ENCODE assay signal across 20 cellular contexts in genomic region chr20:15075586-15075985, GRCh38.
DNase-seq lines count a peak whose midpoint lies in the region; ATAC-seq, FAIRE-seq and TF ChIP-seq lines count a peak whose summit lies in the region.
"Had no signal": no experiment of that assay in that cellular context is flagged by ENCODE, and none has a peak within 500 bp of the region (broad histone marks: within the 10 kb centered on the region; RNA-seq: fewer than 3 reads in every experiment).

No MANE protein-coding gene starts in this region.

- H3K4me2 ChIP-seq in HepG2 (ENCODE audit: low read depth, low read length) (no peak overlapping the region), PC-3 (ENCODE audit: low read length) (no peak overlapping the region), neural progenitor cell (peak overlapping the region; percentile 40)

- POLR2A ChIA-PET in HepG2 (lab: Yijun Ruan, JAX) (no interaction called here), PC-3 (lab: Charles Lee; ENCODE audit: unreplicated experiment) (no interaction called here)

- TF ChIP-seq RAD21 in HepG2 (CRISPR knock-in tag; IDR thresholded peaks at IDR 0.05), result no peak

- intact Hi-C loops in HepG2 (cut with micrococcal nuclease; ENCODE audit: unreplicated experiment) (no loop called here), right lobe of liver (cut with DNase I) (no loop called here), PC-3 (cut with micrococcal nuclease) (no loop called here)

- CTCF ChIA-PET in HepG2 (lab: Yijun Ruan, JAX; ENCODE audit: low intra/inter-chr PET ratio, low total read pairs) (no interaction called here), PC-3 (lab: Charles Lee) (no interaction called here)

- BruUV-seq in HepG2 (replicated peaks; lab: Mats Ljungman, UMichigan), result no TSS peak
- no TSS peak for BruUV-seq in PC-3 (replicated peaks; lab: Mats Ljungman, UMichigan)

- H4K20me1 ChIP-seq in HepG2 (ENCODE audit: insufficient read depth, low read length) (no peaks in the 10 kb centered on the region), PC-3 (ENCODE audit: low read length) (no peaks in the 10 kb centered on the region), neural progenitor cell (ENCODE audit: low read depth) (no peaks in the 10 kb centered on the region)

- H3K4me1 ChIP-seq in HepG2 (ENCODE audit: insufficient read depth, low read length) (no peaks in the 10 kb centered on the region), right lobe of liver (no peaks in the 10 kb centered on the region), PC-3 (ENCODE audit: insufficient read depth, low read length) (no peaks in the 10 kb centered on the region), neural progenitor cell (peaks cover 43% of the 10 kb centered on the region), upper lobe of left lung (no peaks in the 10 kb centered on the region)

- H2AFZ ChIP-seq in HepG2 (ENCODE audit: low read length) (peak overlapping the region; percentile 25), PC-3 (ENCODE audit: low read length) (peak overlapping the region; percentile 31; the same call in 1 of the 2 replicates), neural progenitor cell (replicated peaks) (peak overlapping the region; percentile 48)

- WGBS in HepG2 (ENCODE audit: low lambda C conversion rate), result 55% methylated on average over 3 of the region's 3 CpGs
- 75% methylated on average over 3 of the region's 3 CpGs for WGBS in right lobe of liver (ENCODE audit: insufficient coverage, low coverage, low lambda C conversion rate, missing lambda C conversion rate)
- 80 to 86% methylated on average over 3 of the region's 3 CpGs for WGBS in upper lobe of left lung, 2 donors

- H3K4me1 Mint-ChIP-seq in neural progenitor cell, result peaks cover 16% of the 10 kb centered on the region
- H3K4me1 Mint-ChIP-seq: CD4-positive, CD25-positive, alpha-beta regulatory T cell; CD8-positive, alpha-beta memory T cell had no signal

- H3K27ac Mint-ChIP-seq in neural progenitor cell, result peak overlapping the region; percentile 16
- H3K27ac Mint-ChIP-seq: CD4-positive, CD25-positive, alpha-beta regulatory T cell; CD8-positive, alpha-beta memory T cell; HFFc6 had no signal

- H3K9me3 ChIP-seq in HepG2 (ENCODE audit: low read length) (no peaks in the 10 kb centered on the region), right lobe of liver (no peaks in the 10 kb centered on the region), PC-3 (ENCODE audit: low read length) (no peaks in the 10 kb centered on the region), neural progenitor cell (ENCODE audit: low read depth) (no peaks in the 10 kb centered on the region), upper lobe of left lung (no peaks in the 10 kb centered on the region)

- H3K79me2 ChIP-seq in HepG2 (ENCODE audit: insufficient read depth, low read length) (no peaks in the 10 kb centered on the region), PC-3 (ENCODE audit: low read length) (no peaks in the 10 kb centered on the region), neural progenitor cell (ENCODE audit: low read depth) (no peaks in the 10 kb centered on the region)

- no peak for TF ChIP-seq CTCF in HepG2 (CRISPR knock-in tag; IDR thresholded peaks at IDR 0.05)
- no peak for TF ChIP-seq CTCF in right lobe of liver (IDR thresholded peaks at IDR 0.05)
- no peak for TF ChIP-seq CTCF in PC-3 (conservative IDR thresholded peaks at IDR 0.05; ENCODE audit: low read depth, low read length)
- TF ChIP-seq CTCF in neural progenitor cell (IDR thresholded peaks at IDR 0.05), result no peak
- TF ChIP-seq CTCF in upper lobe of left lung (IDR thresholded peaks at IDR 0.05), result no peak

- in situ Hi-C loops in HepG2 (cut with HindIII; ENCODE audit: extremely low pct_ligation_motif_present, low pct_unique_long_range_greater_than_20kb), result no loop called here

- H3F3A ChIP-seq in PC-3 (ENCODE audit: low read length, unreplicated experiment) (no peaks in the 10 kb centered on the region), neural progenitor cell (ENCODE audit: low read depth) (no peaks in the 10 kb centered on the region)

- H3K36me3 ChIP-seq in HepG2 (replicated peaks in 1 of 2; ENCODE audit: control insufficient read depth in 1 of 2, insufficient read depth in 2 of 2, low read length in 2 of 2) (no peaks in the 10 kb centered on the region), right lobe of liver (no peaks in the 10 kb centered on the region), PC-3 (ENCODE audit: low read depth, low read length) (no peaks in the 10 kb centered on the region), neural progenitor cell (no peaks in the 10 kb centered on the region), upper lobe of left lung (no peaks in the 10 kb centered on the region)

- H3K9me3 Mint-ChIP-seq in neural progenitor cell, result no peaks in the 10 kb centered on the region

- TF ChIP-seq POLR2A in HepG2 (IDR thresholded peaks at IDR 0.05; ENCODE audit: insufficient read depth in 1 of 2, low read depth in 2 of 2, low read length in 2 of 2), result no peak
- no peak for TF ChIP-seq POLR2A in right lobe of liver (IDR thresholded peaks at IDR 0.05)
- no peak for TF ChIP-seq POLR2A in upper lobe of left lung (IDR thresholded peaks at IDR 0.05)

- H3K27me3 Mint-ChIP-seq in neural progenitor cell (ENCODE audit: insufficient read depth, low read depth), result no peaks in the 10 kb centered on the region
- H3K27me3 Mint-ChIP-seq: CD4-positive, CD25-positive, alpha-beta regulatory T cell had no signal

- H3K9me2 ChIP-seq in PC-3 (replicated peaks; ENCODE audit: low read length), result no peaks in the 10 kb centered on the region

- H3K9ac ChIP-seq in HepG2 (ENCODE audit: insufficient read depth, low read depth, low read length), result no peak overlapping the region
- no peak overlapping the region for H3K9ac ChIP-seq in PC-3 (ENCODE audit: low read length)
- H3K9ac ChIP-seq in neural progenitor cell, result no peak overlapping the region

- ATAC-seq in HepG2, result no peak
- no peak for ATAC-seq in right lobe of liver
- ATAC-seq in PC-3, result no peak
- no peak for ATAC-seq in upper lobe of left lung (ENCODE audit: low FRiP score in 2 of 2)
- ATAC-seq in HG02798 (IDR thresholded peaks at IDR 0.05; ENCODE audit: poor library complexity, unreplicated experiment), result no peak
- ATAC-seq: GM12878, HCT116 had no signal

- H3K4me3 Mint-ChIP-seq in neural progenitor cell, result no peak overlapping the region
- H3K4me3 Mint-ChIP-seq: CD4-positive, CD25-positive, alpha-beta regulatory T cell; CD8-positive, alpha-beta memory T cell; HFFc6 had no signal

- DNase-seq in HepG2 (ENCODE audit: low spot score) (no peak), right lobe of liver (no peak), PC-3 (no peak), neural progenitor cell (ENCODE audit: low spot score) (peak; percentile 53), upper lobe of left lung (no peak), RCC 7860 (ENCODE audit: low spot score) (no peak)
- DNase-seq: 8988T; C1 segment of cervical spinal cord; CD4-positive, CD25-positive, alpha-beta regulatory T cell; CD8-positive, alpha-beta memory T cell; COR-L47; DMS 273 treated with DMSO at 0.1 percent for 48 hours; DMS53; DND-41; EL; HFFc6 had no signal

- no peak for FAIRE-seq in HepG2 (lab: Jason Lieb, UNC)
- FAIRE-seq in RCC 7860 (lab: Jason Lieb, UNC), result no peak
- FAIRE-seq: GM12878, H54 had no signal

- no peak overlapping the region for H3K27ac ChIP-seq in HepG2 (ENCODE audit: extremely low read length, insufficient read depth, low read length)
- no peak overlapping the region for H3K27ac ChIP-seq in right lobe of liver
- no peak overlapping the region for H3K27ac ChIP-seq in PC-3 (ENCODE audit: low read length)
- no peak overlapping the region for H3K27ac ChIP-seq in neural progenitor cell
- H3K27ac ChIP-seq in upper lobe of left lung, result no peak overlapping the region

- H3K36me3 Mint-ChIP-seq in neural progenitor cell, result no peaks in the 10 kb centered on the region
- H3K36me3 Mint-ChIP-seq: CD4-positive, CD25-positive, alpha-beta regulatory T cell; CD8-positive, alpha-beta memory T cell had no signal

- no peaks in the 10 kb centered on the region for H3K27me3 ChIP-seq in HepG2 (ENCODE audit: control insufficient read depth in 1 of 2, insufficient read depth in 2 of 2, low read length in 2 of 2)
- no peaks in the 10 kb centered on the region for H3K27me3 ChIP-seq in right lobe of liver
- no peaks in the 10 kb centered on the region for H3K27me3 ChIP-seq in PC-3 (ENCODE audit: low read length)
- no peaks in the 10 kb centered on the region for H3K27me3 ChIP-seq in neural progenitor cell
- H3K27me3 ChIP-seq in upper lobe of left lung, result no peaks in the 10 kb centered on the region

- no peak overlapping the region for H3K4me3 ChIP-seq in HepG2 (replicated peaks in 1 of 3; ENCODE audit: insufficient read depth in 1 of 3, low read depth in 2 of 3, low read length in 3 of 3)
- no peak overlapping the region for H3K4me3 ChIP-seq in right lobe of liver
- H3K4me3 ChIP-seq in PC-3 (ENCODE audit: low read length), result no peak overlapping the region
- no peak overlapping the region for H3K4me3 ChIP-seq in neural progenitor cell
- H3K4me3 ChIP-seq in upper lobe of left lung, result no peak overlapping the region
- H3K4me3 ChIP-seq: GM12878 had no signal

- TF ChIP-seq EP300 in HepG2 (IDR thresholded peaks at IDR 0.05; ENCODE audit: low read depth in 2 of 2, low read length in 2 of 2), result no peak
- TF ChIP-seq EP300 in HepG2 (CRISPR knock-in tag; IDR thresholded peaks at IDR 0.05; ENCODE audit: borderline replicate concordance), result no peak
- no peak for TF ChIP-seq EP300 in upper lobe of left lung (IDR thresholded peaks at IDR 0.05)

TF ChIP-seq in HepG2, 621 proteins besides CTCF, POLR2A, EP300 and RAD21 (continues in another document):
- TF ChIP-seq ERF (CRISPR knock-in tag; IDR thresholded peaks at IDR 0.05), result no peak
- no peak for TF ChIP-seq ZNF660 (CRISPR knock-in tag; IDR thresholded peaks at IDR 0.05; ENCODE audit: borderline replicate concordance, low read depth)
- no peak for TF ChIP-seq ZNF570 (CRISPR knock-in tag; IDR thresholded peaks at IDR 0.05; ENCODE audit: borderline replicate concordance)
- TF ChIP-seq PRPF4 (IDR thresholded peaks at IDR 0.05; ENCODE audit: low read depth, low read length, poor library complexity, severe bottlenecking), result no peak
- no peak for TF ChIP-seq IRX3 (CRISPR knock-in tag; IDR thresholded peaks at IDR 0.05; ENCODE audit: borderline replicate concordance, low read depth)
- no peak for TF ChIP-seq ZNF790 (CRISPR knock-in tag; IDR thresholded peaks at IDR 0.05; ENCODE audit: borderline replicate concordance)
- no peak for TF ChIP-seq DRAP1 (CRISPR knock-in tag; IDR thresholded peaks at IDR 0.05)
- no peak for TF ChIP-seq DNMT3B (CRISPR knock-in tag; conservative IDR thresholded peaks at IDR 0.05)
- no peak for TF ChIP-seq ZNF30 (CRISPR knock-in tag; IDR thresholded peaks at IDR 0.05)
